Comparison of ENCODE assay signal across 9 cellular contexts in the genomic region with DNA sequence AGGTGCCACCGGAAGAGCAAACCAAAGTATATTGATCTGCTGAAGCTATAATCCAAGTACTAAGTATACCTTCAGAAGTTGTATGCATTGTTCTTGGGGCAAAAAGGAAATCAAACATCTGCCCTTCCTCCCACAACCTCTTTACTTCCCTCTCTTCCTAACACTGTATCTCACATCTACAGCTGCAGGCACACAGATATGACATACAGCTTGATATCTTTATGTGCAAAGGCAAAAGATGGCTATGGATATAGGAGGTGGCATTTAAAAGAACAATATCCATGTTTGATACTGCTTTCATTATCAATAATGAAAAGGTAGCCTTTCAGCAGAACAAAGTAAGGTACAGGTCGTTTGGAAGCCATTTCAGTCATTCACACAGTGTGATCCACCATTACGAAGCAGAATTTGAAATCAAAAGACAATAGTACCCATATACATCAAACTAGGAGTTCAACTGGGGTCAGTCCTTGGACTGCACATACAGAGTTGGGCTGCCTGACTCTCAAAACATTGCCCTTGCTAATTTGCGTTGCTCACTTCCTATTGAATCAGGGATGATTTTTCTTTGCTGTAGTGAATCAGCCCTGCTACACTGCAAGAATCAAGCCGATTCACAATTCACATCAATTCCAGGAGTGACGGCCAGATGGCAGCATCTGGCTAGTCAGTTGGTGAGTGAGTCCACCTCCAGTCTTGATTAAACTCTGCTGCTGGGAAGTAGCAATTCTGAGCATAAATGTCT. TPM values are rescaled to one million over a fixed set of nuclear protein-coding genes. Genes with fewer than 3 reads are reported as not detected.
DNase-seq lines count a peak whose midpoint lies in the region; ATAC-seq, FAIRE-seq and TF ChIP-seq lines count a peak whose summit lies in the region.
"Had no signal": no experiment of that assay in that cellular context is flagged by ENCODE, and none has a peak within 500 bp of the region (broad histone marks: within the 10 kb centered on the region; RNA-seq: fewer than 3 reads in every experiment).

No MANE protein-coding gene starts in this region.

- DNase-seq in DMS114 treated with DMSO at 0.1 percent for 48 hours (lab: John Stamatoyannopoulos, UW; ENCODE audit: unreplicated experiment), result peak; percentile 57
- peak; percentile 16 for DNase-seq in RCC 7860 (ENCODE audit: low spot score)
- peak; percentile 44 for DNase-seq in activated T-helper 1 cell treated with anti-CD3 and anti-CD28 coated beads, Interleukin-12 subunit alpha, Interleukin-12 subunit beta, Interleukin-2, Interleukin-4 antibody, amounts not matched to agents 30 ng/mL and 10 ng/mL and 1 ng/mL, durations not matched to agents 14 hours and 24 hours and 36 hours (ENCODE audit: low spot score)
- peak; percentile 59 for DNase-seq in fibroblast of villous mesenchyme (ENCODE audit: low read depth)
- peak; percentile 53 for DNase-seq in omental fat pad (ENCODE audit: low spot score)
- no peak for DNase-seq in upper lobe of right lung

- no peak overlapping the region for H3K27ac Mint-ChIP-seq in activated T-helper 1 cell treated with anti-CD3 and anti-CD28 coated beads, Interleukin-12 subunit alpha, Interleukin-12 subunit beta, Interleukin-2, Interleukin-4 antibody, amounts not matched to agents 30 ng/mL and 10 ng/mL and 1 ng/mL, durations not matched to agents 14 hours and 24 hours and 36 hours
- H3K27ac Mint-ChIP-seq: activated naive CD4-positive, alpha-beta T cell treated with anti-CD3 and anti-CD28 coated beads, Interleukin-2, amount 50 U/mL, for 24 hours had no signal

- H3K4me3 Mint-ChIP-seq in activated T-helper 1 cell treated with anti-CD3 and anti-CD28 coated beads, Interleukin-12 subunit alpha, Interleukin-12 subunit beta, Interleukin-2, Interleukin-4 antibody, amounts not matched to agents 30 ng/mL and 10 ng/mL and 1 ng/mL, durations not matched to agents 14 hours and 24 hours and 36 hours, result no peak overlapping the region
- H3K4me3 Mint-ChIP-seq: activated naive CD4-positive, alpha-beta T cell treated with anti-CD3 and anti-CD28 coated beads, Interleukin-2, amount 50 U/mL, for 24 hours had no signal

- no peaks in the 10 kb centered on the region for H3K9me3 Mint-ChIP-seq in activated T-helper 1 cell treated with anti-CD3 and anti-CD28 coated beads, Interleukin-12 subunit alpha, Interleukin-12 subunit beta, Interleukin-2, Interleukin-4 antibody, amounts not matched to agents 30 ng/mL and 10 ng/mL and 1 ng/mL, durations not matched to agents 14 hours and 24 hours and 36 hours
- H3K9me3 Mint-ChIP-seq: activated naive CD4-positive, alpha-beta T cell treated with anti-CD3 and anti-CD28 coated beads, Interleukin-2, amount 50 U/mL, for 24 hours had no signal

- peak; percentile 73 for TF ChIP-seq CTCF in fibroblast of villous mesenchyme (IDR thresholded peaks at IDR 0.05; ENCODE audit: insufficient read depth, low read depth, low read length)
- no peak for TF ChIP-seq CTCF in omental fat pad (IDR thresholded peaks at IDR 0.05)
- TF ChIP-seq CTCF in upper lobe of right lung (IDR thresholded peaks at IDR 0.05), result peak; percentile 78

- FAIRE-seq in RCC 7860 (lab: Jason Lieb, UNC), result no peak

- H3K4me1 Mint-ChIP-seq in activated T-helper 1 cell treated with anti-CD3 and anti-CD28 coated beads, Interleukin-12 subunit alpha, Interleukin-12 subunit beta, Interleukin-2, Interleukin-4 antibody, amounts not matched to agents 30 ng/mL and 10 ng/mL and 1 ng/mL, durations not matched to agents 14 hours and 24 hours and 36 hours (ENCODE audit: low read depth), result no peaks in the 10 kb centered on the region
- H3K4me1 Mint-ChIP-seq: activated naive CD4-positive, alpha-beta T cell treated with anti-CD3 and anti-CD28 coated beads, Interleukin-2, amount 50 U/mL, for 24 hours had no signal

- no peaks in the 10 kb centered on the region for H3K4me1 ChIP-seq in upper lobe of right lung

- H3K36me3 Mint-ChIP-seq in activated T-helper 1 cell treated with anti-CD3 and anti-CD28 coated beads, Interleukin-12 subunit alpha, Interleukin-12 subunit beta, Interleukin-2, Interleukin-4 antibody, amounts not matched to agents 30 ng/mL and 10 ng/mL and 1 ng/mL, durations not matched to agents 14 hours and 24 hours and 36 hours (ENCODE audit: low read depth), result no peaks in the 10 kb centered on the region
- H3K36me3 Mint-ChIP-seq: activated naive CD4-positive, alpha-beta T cell treated with anti-CD3 and anti-CD28 coated beads, Interleukin-2, amount 50 U/mL, for 24 hours had no signal

- no peaks in the 10 kb centered on the region for H3K27me3 ChIP-seq in upper lobe of right lung

- H3K4me3 ChIP-seq in fibroblast of villous mesenchyme (ENCODE audit: low read depth, low read length), result no peak overlapping the region
- H3K4me3 ChIP-seq in upper lobe of right lung, result no peak overlapping the region

- H3K9me3 ChIP-seq in upper lobe of right lung, result no peaks in the 10 kb centered on the region

- ATAC-seq in HG03280 (IDR thresholded peaks at IDR 0.05; ENCODE audit: unreplicated experiment) (peak; percentile 60), omental fat pad (ENCODE audit: low FRiP score) (peak; percentile 66), upper lobe of right lung (peak; percentile 97), GM21786 (IDR thresholded peaks at IDR 0.05; ENCODE audit: unreplicated experiment) (no peak)

- H3K27ac ChIP-seq in upper lobe of right lung, result no peak overlapping the region

- peaks cover 13% of the 10 kb centered on the region for H3K36me3 ChIP-seq in upper lobe of right lung

- peaks cover 8% of the 10 kb centered on the region for H3K27me3 Mint-ChIP-seq in activated T-helper 1 cell treated with anti-CD3 and anti-CD28 coated beads, Interleukin-12 subunit alpha, Interleukin-12 subunit beta, Interleukin-2, Interleukin-4 antibody, amounts not matched to agents 30 ng/mL and 10 ng/mL and 1 ng/mL, durations not matched to agents 14 hours and 24 hours and 36 hours (ENCODE audit: insufficient read depth)

- intact Hi-C loops in activated T-helper 1 cell treated with anti-CD3 and anti-CD28 coated beads, Interleukin-12 subunit alpha, Interleukin-12 subunit beta, Interleukin-2, Interleukin-4 antibody, amounts not matched to agents 30 ng/mL and 10 ng/mL and 1 ng/mL, durations not matched to agents 14 hours and 24 hours and 36 hours (cut with micrococcal nuclease), result loop anchor here (1.0 kb wide), 3 partner anchors 158 to 274 kb away; no protein-coding TSS in a partner anchor
- intact Hi-C loops in upper lobe of right lung (cut with DNase I), result loop anchor here (5.0 kb wide), 1 partner anchor 160 kb away; no protein-coding TSS in a partner anchor

RNA-seq across cellular contexts. Expression of a gene that starts 8.9 kb away (rescaled TPM):
- total RNA-seq in activated T-helper 1 cell treated with anti-CD3 and anti-CD28 coated beads, Interleukin-12 subunit alpha, Interleukin-12 subunit beta, Interleukin-2, Interleukin-4 antibody, amounts not matched to agents 30 ng/mL and 10 ng/mL and 1 ng/mL, durations not matched to agents 14 hours and 24 hours and 36 hours, result 0.57 and 0.59 TPM in 2 replicates
- total RNA-seq in fibroblast of villous mesenchyme (1.7 and 4.5 TPM in 2 replicates), omental fat pad (100 to 1,000 TPM in 1 of 4 donors, 10 to 100 TPM in 3; 24.4 to 114 (median 45.6) TPM), upper lobe of right lung (28.1 TPM)

RNA-seq across cellular contexts. Expression of a gene that starts 13.1 kb away (rescaled TPM):
- 0.34 and 0.39 TPM in 2 replicates for total RNA-seq in activated T-helper 1 cell treated with anti-CD3 and anti-CD28 coated beads, Interleukin-12 subunit alpha, Interleukin-12 subunit beta, Interleukin-2, Interleukin-4 antibody, amounts not matched to agents 30 ng/mL and 10 ng/mL and 1 ng/mL, durations not matched to agents 14 hours and 24 hours and 36 hours
- total RNA-seq in fibroblast of villous mesenchyme (6.9 and 7.4 TPM in 2 replicates), omental fat pad (100 to 1,000 TPM; 115 to 280 (median 181) TPM), upper lobe of right lung (42.5 TPM)

RNA-seq across cellular contexts. Expression of a gene that starts 48.2 kb away (rescaled TPM):
- not detected in 2 replicates for total RNA-seq in activated T-helper 1 cell treated with anti-CD3 and anti-CD28 coated beads, Interleukin-12 subunit alpha, Interleukin-12 subunit beta, Interleukin-2, Interleukin-4 antibody, amounts not matched to agents 30 ng/mL and 10 ng/mL and 1 ng/mL, durations not matched to agents 14 hours and 24 hours and 36 hours
- total RNA-seq in fibroblast of villous mesenchyme (not detected in 2 replicates), omental fat pad (not detected), upper lobe of right lung (not detected)

RNA-seq across cellular contexts. Expression of a gene that starts 56.0 kb away (rescaled TPM):
- not detected in 2 replicates for total RNA-seq in activated T-helper 1 cell treated with anti-CD3 and anti-CD28 coated beads, Interleukin-12 subunit alpha, Interleukin-12 subunit beta, Interleukin-2, Interleukin-4 antibody, amounts not matched to agents 30 ng/mL and 10 ng/mL and 1 ng/mL, durations not matched to agents 14 hours and 24 hours and 36 hours
- not detected in 2 replicates for total RNA-seq in fibroblast of villous mesenchyme
- total RNA-seq in omental fat pad, result not detected
- not detected for total RNA-seq in upper lobe of right lung

Comparison
In these comparisons a context has a peak if more than half of its experiments do, and no peak if none do; other contexts are left out.
1. CTCF ChIP-seq: peak in fibroblast of villous mesenchyme (single experiment) and upper lobe of right lung (single experiment); none in omental fat pad (0 of 3).